Comparison of ENCODE assay signal across 17 cellular contexts in the genomic region with DNA sequence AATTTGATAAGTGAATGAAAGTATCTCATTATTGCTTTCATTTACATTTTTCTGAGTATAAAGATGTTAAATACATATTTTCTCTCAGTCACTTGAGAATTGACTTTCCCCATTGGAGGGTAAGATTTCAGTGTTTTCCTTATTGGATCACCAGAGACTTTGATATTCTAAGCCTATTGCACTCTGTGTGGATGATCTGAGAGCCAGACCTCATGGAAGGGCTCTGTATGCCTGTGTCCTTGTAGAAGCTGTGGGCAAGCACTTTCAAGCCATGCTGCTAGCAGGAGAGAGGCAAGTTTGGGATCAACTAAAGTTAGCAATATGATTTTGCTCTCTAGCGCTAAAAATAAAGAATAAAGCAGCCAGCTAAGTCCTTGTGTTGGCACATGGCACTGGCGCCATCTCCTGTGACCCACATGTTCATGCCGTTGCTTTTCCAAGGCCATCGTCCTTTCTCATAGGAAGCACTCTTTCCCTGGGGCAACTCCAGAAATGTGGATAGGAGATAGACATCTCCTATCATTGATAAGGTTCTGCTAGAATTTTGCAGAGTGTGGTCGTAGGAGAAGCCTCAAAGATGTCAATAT.
DNase-seq lines count a peak whose midpoint lies in the region; ATAC-seq, FAIRE-seq and TF ChIP-seq lines count a peak whose summit lies in the region.
"Had no signal": no experiment of that assay in that cellular context is flagged by ENCODE, and none has a peak within 500 bp of the region (broad histone marks: within the 10 kb centered on the region; RNA-seq: fewer than 3 reads in every experiment).

No MANE protein-coding gene starts in this region.

- CTCF ChIA-PET in HepG2 (lab: Yijun Ruan, JAX; ENCODE audit: low intra/inter-chr PET ratio, low total read pairs): interaction anchor here (1.3 kb wide), 1 partner anchor 82 kb away, joined by 7 read pairs; no protein-coding TSS in a partner anchor

- H3K27ac Mint-ChIP-seq in activated T-cell treated with anti-CD3 and anti-CD28 coated beads, Interleukin-2, amount 50 U/mL, for 72 hours: no peak overlapping the region
- H3K27ac Mint-ChIP-seq: activated naive CD8-positive, alpha-beta T cell treated with anti-CD3 and anti-CD28 coated beads, Interleukin-2, amount 50 U/mL, for 24 hours; B cell had no signal

- no peak overlapping the region for H2AFZ ChIP-seq in HepG2 (ENCODE audit: low read length)

- H3K9ac ChIP-seq in HepG2 (ENCODE audit: insufficient read depth, low read depth, low read length): no peak overlapping the region

- no peak overlapping the region for H3K27ac ChIP-seq in HepG2 (ENCODE audit: extremely low read length, insufficient read depth, low read length)

- no peaks in the 10 kb centered on the region for H3K36me3 ChIP-seq in BE2C
- no peaks in the 10 kb centered on the region for H3K36me3 ChIP-seq in bronchial epithelial cell (ENCODE audit: control insufficient read depth, insufficient read depth, low read length)
- no peaks in the 10 kb centered on the region for H3K36me3 ChIP-seq in HepG2 (replicated peaks in 1 of 2; ENCODE audit: control insufficient read depth in 1 of 2, insufficient read depth in 2 of 2, low read length in 2 of 2)

- H3K4me3 ChIP-seq in BE2C (ENCODE audit: low read depth, low read length) (no peak overlapping the region), bronchial epithelial cell (ENCODE audit: low read depth, low read length) (no peak overlapping the region), HepG2 (replicated peaks in 1 of 3; ENCODE audit: insufficient read depth in 1 of 3, low read depth in 2 of 3, low read length in 3 of 3) (no peak overlapping the region)
- H3K4me3 ChIP-seq: K562 had no signal

- H3K27me3 Mint-ChIP-seq in activated T-cell treated with anti-CD3 and anti-CD28 coated beads, Interleukin-2, amount 50 U/mL, for 72 hours (ENCODE audit: low read depth): peaks cover 23% of the 10 kb centered on the region

- no peaks in the 10 kb centered on the region for H3K4me1 Mint-ChIP-seq in activated T-cell treated with anti-CD3 and anti-CD28 coated beads, Interleukin-2, amount 50 U/mL, for 72 hours (ENCODE audit: low read depth)
- H3K4me1 Mint-ChIP-seq: activated naive CD8-positive, alpha-beta T cell treated with anti-CD3 and anti-CD28 coated beads, Interleukin-2, amount 50 U/mL, for 24 hours; B cell had no signal

- FAIRE-seq in bronchial epithelial cell (lab: Jason Lieb, UNC) (no peak), HepG2 (lab: Jason Lieb, UNC) (no peak)
- FAIRE-seq: K562 had no signal

- BruUV-seq in HepG2 (replicated peaks; lab: Mats Ljungman, UMichigan): no TSS peak

- DNase-seq in BE2C (no peak), bronchial epithelial cell (ENCODE audit: low read depth) (no peak), HepG2 (ENCODE audit: low spot score) (no peak), DMS79 treated with DMSO at 0.1 percent for 48 hours (lab: John Stamatoyannopoulos, UW) (no peak)
- DNase-seq in activated T-cell treated with anti-CD3 and anti-CD28 coated beads, Interleukin-2, amount 50 U/mL, for 72 hours: no peak
- DNase-seq: activated CD4-positive, alpha-beta T cell treated with anti-CD3 and anti-CD28 coated beads, Interleukin-2, amount 50 U/mL, for 48 hours; activated naive CD8-positive, alpha-beta T cell treated with anti-CD3 and anti-CD28 coated beads, Interleukin-2, amount 50 U/mL, for 24 hours; central memory CD4-positive, alpha-beta T cell; DMS153; HCEC 1CT; mesenchymal stem cell; NCI-H226 had no signal

- ATAC-seq in HepG2 (0 out of 3 replicates have a peak, but pooled peaks have one; percentile 38), HG02678 (IDR thresholded peaks at IDR 0.05; ENCODE audit: unreplicated experiment) (no peak), HG03135 (IDR thresholded peaks at IDR 0.05; ENCODE audit: unreplicated experiment) (no peak)
- ATAC-seq in activated T-cell treated with anti-CD3 and anti-CD28 coated beads, Interleukin-2, amount 50 U/mL, for 72 hours (replicated peaks in 1 of 2): no peak
- ATAC-seq: activated naive CD8-positive, alpha-beta T cell treated with anti-CD3 and anti-CD28 coated beads, Interleukin-2, amount 50 U/mL, for 24 hours; K562 had no signal

- no peak overlapping the region for H3K4me3 Mint-ChIP-seq in activated T-cell treated with anti-CD3 and anti-CD28 coated beads, Interleukin-2, amount 50 U/mL, for 72 hours
- H3K4me3 Mint-ChIP-seq: activated naive CD8-positive, alpha-beta T cell treated with anti-CD3 and anti-CD28 coated beads, Interleukin-2, amount 50 U/mL, for 24 hours; B cell had no signal

- TF ChIP-seq EP300 in Ishikawa (IDR thresholded peaks at IDR 0.05; ENCODE audit: borderline replicate concordance) (no peak), HepG2 (IDR thresholded peaks at IDR 0.05; ENCODE audit: low read depth in 2 of 2, low read length in 2 of 2) (no peak), HepG2 (CRISPR knock-in tag; IDR thresholded peaks at IDR 0.05; ENCODE audit: borderline replicate concordance) (no peak)

- H3K4me1 ChIP-seq in BE2C (peaks cover 6% of the 10 kb centered on the region), HepG2 (ENCODE audit: insufficient read depth, low read length) (peaks cover 2% of the 10 kb centered on the region)

- no peaks in the 10 kb centered on the region for H3K9me3 ChIP-seq in BE2C
- H3K9me3 ChIP-seq in HepG2 (ENCODE audit: low read length): no peaks in the 10 kb centered on the region

- TF ChIP-seq RAD21 in Ishikawa (IDR thresholded peaks at IDR 0.05; ENCODE audit: low read depth): peak; percentile 37
- TF ChIP-seq RAD21 in HepG2 (CRISPR knock-in tag; IDR thresholded peaks at IDR 0.05): no peak

- no peaks in the 10 kb centered on the region for H3K9me3 Mint-ChIP-seq in activated T-cell treated with anti-CD3 and anti-CD28 coated beads, Interleukin-2, amount 50 U/mL, for 72 hours
- H3K9me3 Mint-ChIP-seq: activated naive CD8-positive, alpha-beta T cell treated with anti-CD3 and anti-CD28 coated beads, Interleukin-2, amount 50 U/mL, for 24 hours had no signal

- no peak for TF ChIP-seq POLR2A in HepG2 (IDR thresholded peaks at IDR 0.05; ENCODE audit: insufficient read depth in 1 of 2, low read depth in 2 of 2, low read length in 2 of 2)

- no peaks in the 10 kb centered on the region for H3K36me3 Mint-ChIP-seq in activated T-cell treated with anti-CD3 and anti-CD28 coated beads, Interleukin-2, amount 50 U/mL, for 72 hours (ENCODE audit: insufficient read depth in 2 of 2)

- 79% methylated on average over 5 of the region's 5 CpGs for WGBS in HepG2 (ENCODE audit: low lambda C conversion rate)

- POLR2A ChIA-PET in HepG2 (lab: Yijun Ruan, JAX): no interaction called here

- no peaks in the 10 kb centered on the region for H3K79me2 ChIP-seq in HepG2 (ENCODE audit: insufficient read depth, low read length)

- intact Hi-C loops in HepG2 (cut with micrococcal nuclease; ENCODE audit: unreplicated experiment): no loop called here

- TF ChIP-seq CTCF in BE2C (IDR thresholded peaks at IDR 0.05; ENCODE audit: low read depth, low read length) (peak; percentile 25; the same call in 1 of the 2 replicates), bronchial epithelial cell (IDR thresholded peaks at IDR 0.05; ENCODE audit: insufficient read depth, low read length, severe bottlenecking) (peak; percentile 38), HepG2 (CRISPR knock-in tag; IDR thresholded peaks at IDR 0.05) (peak; percentile 53)

- H3K27me3 ChIP-seq in BE2C (no peaks in the 10 kb centered on the region), bronchial epithelial cell (ENCODE audit: control insufficient read depth, insufficient read depth, low read length) (no peaks in the 10 kb centered on the region), HepG2 (ENCODE audit: control insufficient read depth in 1 of 2, insufficient read depth in 2 of 2, low read length in 2 of 2) (no peaks in the 10 kb centered on the region)

- H4K20me1 ChIP-seq in HepG2 (ENCODE audit: insufficient read depth, low read length): no peaks in the 10 kb centered on the region

- in situ Hi-C loops in HepG2 (cut with HindIII; ENCODE audit: extremely low pct_ligation_motif_present, low pct_unique_long_range_greater_than_20kb): loop anchor here (5.0 kb wide), 1 partner anchor 71 kb away; a partner anchor contains a TSS

- no peak overlapping the region for H3K4me2 ChIP-seq in HepG2 (ENCODE audit: low read depth, low read length)

TF ChIP-seq in Ishikawa, 13 proteins besides CTCF, POLR2A, EP300 and RAD21 (continues in another document):
- TF ChIP-seq, protein P1, sequence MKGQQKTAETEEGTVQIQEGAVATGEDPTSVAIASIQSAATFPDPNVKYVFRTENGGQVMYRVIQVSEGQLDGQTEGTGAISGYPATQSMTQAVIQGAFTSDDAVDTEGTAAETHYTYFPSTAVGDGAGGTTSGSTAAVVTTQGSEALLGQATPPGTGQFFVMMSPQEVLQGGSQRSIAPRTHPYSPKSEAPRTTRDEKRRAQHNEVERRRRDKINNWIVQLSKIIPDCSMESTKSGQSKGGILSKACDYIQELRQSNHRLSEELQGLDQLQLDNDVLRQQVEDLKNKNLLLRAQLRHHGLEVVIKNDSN (IDR thresholded peaks at IDR 0.05): no peak
- TF ChIP-seq FOXM1 (IDR thresholded peaks at IDR 0.05; ENCODE audit: borderline replicate concordance, low read depth) (no peak), TCF12 (IDR thresholded peaks at IDR 0.05; ENCODE audit: low read depth) (no peak), YY1 (IDR thresholded peaks at IDR 0.05; ENCODE audit: low read depth) (no peak), CREB1 (IDR thresholded peaks at IDR 0.05; ENCODE audit: low read depth) (no peak), ZBTB7A (IDR thresholded peaks at IDR 0.05; ENCODE audit: low read depth) (no peak)
- TF ChIP-seq, protein P2, sequence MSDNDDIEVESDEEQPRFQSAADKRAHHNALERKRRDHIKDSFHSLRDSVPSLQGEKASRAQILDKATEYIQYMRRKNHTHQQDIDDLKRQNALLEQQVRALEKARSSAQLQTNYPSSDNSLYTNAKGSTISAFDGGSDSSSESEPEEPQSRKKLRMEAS (IDR thresholded peaks at IDR 0.05): no peak

TF ChIP-seq in HepG2, 621 proteins besides CTCF, POLR2A, EP300 and RAD21 (continues in another document):
- TF ChIP-seq, protein P3, sequence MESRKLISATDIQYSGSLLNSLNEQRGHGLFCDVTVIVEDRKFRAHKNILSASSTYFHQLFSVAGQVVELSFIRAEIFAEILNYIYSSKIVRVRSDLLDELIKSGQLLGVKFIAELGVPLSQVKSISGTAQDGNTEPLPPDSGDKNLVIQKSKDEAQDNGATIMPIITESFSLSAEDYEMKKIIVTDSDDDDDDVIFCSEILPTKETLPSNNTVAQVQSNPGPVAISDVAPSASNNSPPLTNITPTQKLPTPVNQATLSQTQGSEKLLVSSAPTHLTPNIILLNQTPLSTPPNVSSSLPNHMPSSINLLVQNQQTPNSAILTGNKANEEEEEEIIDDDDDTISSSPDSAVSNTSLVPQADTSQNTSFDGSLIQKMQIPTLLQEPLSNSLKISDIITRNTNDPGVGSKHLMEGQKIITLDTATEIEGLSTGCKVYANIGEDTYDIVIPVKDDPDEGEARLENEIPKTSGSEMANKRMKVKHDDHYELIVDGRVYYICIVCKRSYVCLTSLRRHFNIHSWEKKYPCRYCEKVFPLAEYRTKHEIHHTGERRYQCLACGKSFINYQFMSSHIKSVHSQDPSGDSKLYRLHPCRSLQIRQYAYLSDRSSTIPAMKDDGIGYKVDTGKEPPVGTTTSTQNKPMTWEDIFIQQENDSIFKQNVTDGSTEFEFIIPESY (CRISPR knock-in tag; IDR thresholded peaks at IDR 0.05): peak; percentile 62
- TF ChIP-seq NONO (IDR thresholded peaks at IDR 0.05) (no peak), NONO (CRISPR knock-in tag; conservative IDR thresholded peaks at IDR 0.05) (no peak), PHF21A (CRISPR knock-in tag; IDR thresholded peaks at IDR 0.05) (no peak)
